In genomic region chr21:45072166-45072962, GRCh38 we compare ENCODE assay signal across 11 cellular contexts. TPM values are rescaled to one million over a fixed set of nuclear protein-coding genes. Genes with fewer than 3 reads are reported as not detected.
DNase-seq lines count a peak whose midpoint lies in the region; ATAC-seq and TF ChIP-seq lines count a peak whose summit lies in the region.
"Had no signal": no experiment of that assay in that cellular context is flagged by ENCODE, and none has a peak within 500 bp of the region (broad histone marks: within the 10 kb centered on the region; RNA-seq: fewer than 3 reads in every experiment).

No MANE protein-coding gene starts in this region.

- H4K20me1 ChIP-seq in IMR-90 (ENCODE audit: insufficient read depth, low read length) (peaks cover 18% of the 10 kb centered on the region), OCI-LY7 (ENCODE audit: insufficient read depth, low read length) (no peaks in the 10 kb centered on the region)

- H2BK5ac ChIP-seq in IMR-90 (ENCODE audit: low read depth, low read length, poor library complexity, severe bottlenecking) = no peak overlapping the region

- H3K14ac ChIP-seq in IMR-90 (replicated peaks; ENCODE audit: low read depth, low read length) = no peak overlapping the region

- H3K9me1 ChIP-seq in IMR-90 (ENCODE audit: insufficient read depth, low read length) = peaks cover 11% of the 10 kb centered on the region

- H3K27ac ChIP-seq in IMR-90 (ENCODE audit: insufficient read depth, low read length) (no peak overlapping the region), gastroesophageal sphincter (peak overlapping the region in 3 of 4 donors; percentile 2 to 98 (median 97)), sigmoid colon (no peak overlapping the region), OCI-LY7 (ENCODE audit: low read depth, low read length, poor library complexity, severe bottlenecking) (no peak overlapping the region)

- in situ Hi-C loops in IMR-90 (cut with MboI; ENCODE audit: low sequenced_read_pairs) = no loop called here

- peak overlapping the region; percentile 13; the same call in 1 of the 2 replicates for H2BK120ac ChIP-seq in IMR-90 (ENCODE audit: low read depth, low read length)

- peak overlapping the region; percentile 38 for H3K4ac ChIP-seq in IMR-90 (ENCODE audit: low read depth, low read length)

- TF ChIP-seq RAD21 in IMR-90 (IDR thresholded peaks at IDR 0.05; ENCODE audit: low read length) = no peak

- H3K9me3 ChIP-seq in IMR-90 (ENCODE audit: control insufficient read depth, insufficient read depth, low read length) (no peaks in the 10 kb centered on the region), gastroesophageal sphincter (no peaks in the 10 kb centered on the region), sigmoid colon (no peaks in the 10 kb centered on the region), MG63 (no peaks in the 10 kb centered on the region), OCI-LY7 (ENCODE audit: low read length) (no peaks in the 10 kb centered on the region)

- H3K23ac ChIP-seq in IMR-90 (ENCODE audit: low read depth, low read length) = no peak overlapping the region

- H3K79me1 ChIP-seq in IMR-90 (ENCODE audit: low read depth in 1 of 2, low read length in 2 of 2) = peaks cover 0 to 41% of the 10 kb centered on the region in 2 experiments; a peak in 3 of 4 replicates

- H3K36me3 ChIP-seq in IMR-90 (ENCODE audit: control insufficient read depth, insufficient read depth, low read length) = peaks cover 3% of the 10 kb centered on the region
- peaks cover 0 to 5% of the 10 kb centered on the region in 2 donors for H3K36me3 ChIP-seq in gastroesophageal sphincter
- H3K36me3 ChIP-seq in sigmoid colon = no peaks in the 10 kb centered on the region
- no peaks in the 10 kb centered on the region for H3K36me3 ChIP-seq in MG63
- H3K36me3 ChIP-seq in OCI-LY7 (ENCODE audit: insufficient read depth, low read length) = no peaks in the 10 kb centered on the region

- peaks cover 9% of the 10 kb centered on the region for H3K4me1 ChIP-seq in IMR-90 (ENCODE audit: control insufficient read depth, insufficient read depth, low read length)
- peaks cover 0 to 35% (median 3%) of the 10 kb centered on the region in 3 donors for H3K4me1 ChIP-seq in gastroesophageal sphincter
- peaks cover 0 to 30% (median 13%) of the 10 kb centered on the region in 4 donors for H3K4me1 ChIP-seq in sigmoid colon
- no peaks in the 10 kb centered on the region for H3K4me1 ChIP-seq in OCI-LY7 (ENCODE audit: insufficient read depth, low read length, poor library complexity, severe bottlenecking)

- POLR2A ChIA-PET in IMR-90 (lab: Charles Lee; ENCODE audit: unreplicated experiment) (no interaction called here), OCI-LY7 (lab: Charles Lee) (no interaction called here)

- TF ChIP-seq EP300 in gastroesophageal sphincter (IDR thresholded peaks at IDR 0.05) (no peak), sigmoid colon (IDR thresholded peaks at IDR 0.05) (no peak)

- no peak overlapping the region; the same call in 2 of the 3 replicates for H2BK15ac ChIP-seq in IMR-90 (ENCODE audit: low read depth, low read length)

- no peak overlapping the region for H3K4me2 ChIP-seq in IMR-90 (ENCODE audit: low read depth, low read length)
- H3K4me2 ChIP-seq in OCI-LY7 (ENCODE audit: low read length) = no peak overlapping the region

- H3K27me3 ChIP-seq in IMR-90 (ENCODE audit: control insufficient read depth, insufficient read depth, low read length) = no peaks in the 10 kb centered on the region
- no peaks in the 10 kb centered on the region for H3K27me3 ChIP-seq in gastroesophageal sphincter
- H3K27me3 ChIP-seq in sigmoid colon = no peaks in the 10 kb centered on the region
- peaks cover 13% of the 10 kb centered on the region for H3K27me3 ChIP-seq in MG63

- H3K9me2 ChIP-seq in OCI-LY7 (ENCODE audit: insufficient read depth, low read length) = no peaks in the 10 kb centered on the region

- CTCF ChIA-PET in IMR-90 (lab: Yijun Ruan, JAX) = no interaction called here
- CTCF ChIA-PET in OCI-LY7 (lab: Charles Lee; ENCODE audit: unreplicated experiment) = no interaction called here

- WGBS in IMR-90 (ENCODE audit: extremely low coverage in 2 of 2, insufficient read length in 1 of 2), 2 experiments = 90% methylated on average over 15 of the region's 32 CpGs; no CpG with 5 or more reads in 1 of the 2 experiments
- WGBS in gastroesophageal sphincter (ENCODE audit: low coverage in 1 of 2), 2 donors = no CpG with 5 or more reads among the region's 32 CpGs
- 93% methylated on average over 32 of the region's 32 CpGs for WGBS in sigmoid colon, 2 donors

- H3K4me3 ChIP-seq in IMR-90 (ENCODE audit: insufficient read depth, low read depth, low read length) (no peak overlapping the region), gastroesophageal sphincter (no peak overlapping the region), sigmoid colon (no peak overlapping the region), MG63 (no peak overlapping the region), OCI-LY7 (ENCODE audit: low read depth, low read length, poor library complexity, severe bottlenecking) (no peak overlapping the region)

- DNase-seq in activated effector memory CD4-positive, alpha-beta T cell treated with anti-CD3 and anti-CD28 coated beads, Interleukin-2, amount 50 U/mL, for 16 hours = peak; percentile 61
- DNase-seq in activated effector memory CD4-positive, alpha-beta T cell treated with Interleukin-2 at 50 U/mL for 16 hours = no peak
- no peak for DNase-seq in IMR-90
- DNase-seq in sigmoid colon = peak; percentile 62
- no peak for DNase-seq in MG63
- DNase-seq in OCI-LY7 (ENCODE audit: low spot score) = no peak
- no peak for DNase-seq in AML-193 (lab: John Stamatoyannopoulos, UW)
- DNase-seq: activated CD8-positive, alpha-beta memory T cell treated with anti-CD3 and anti-CD28 coated beads, Interleukin-2, amount 10 ng/mL, durations not matched to agents 7 days and 5 days; NCI-H187 treated with DMSO at 0.1 percent for 48 hours; NCI-H446 treated with DMSO at 0.1 percent for 48 hours had no signal

- dilution Hi-C loops in IMR-90 (cut with HindIII; ENCODE audit: low sequenced_read_pairs, unreplicated experiment) = no loop called here

- H3K9ac ChIP-seq in IMR-90 (ENCODE audit: low read depth, low read length) = no peak overlapping the region

- H2AFZ ChIP-seq in IMR-90 (replicated peaks; ENCODE audit: low read length, poor library complexity) = peak overlapping the region; percentile 11
- no peak overlapping the region for H2AFZ ChIP-seq in OCI-LY7 (ENCODE audit: low read length)

- no peak overlapping the region for H4K5ac ChIP-seq in IMR-90 (ENCODE audit: low read depth, low read length)

- no peak overlapping the region for H2BK20ac ChIP-seq in IMR-90 (ENCODE audit: low read depth, low read length)

- intact Hi-C loops in IMR-90 (cut with micrococcal nuclease) = no loop called here
- intact Hi-C loops in sigmoid colon (cut with DNase I) = loop anchor here (5.0 kb wide), 2 partner anchors 55 to 115 kb away; no protein-coding TSS in a partner anchor
- intact Hi-C loops in OCI-LY7 (cut with micrococcal nuclease; ENCODE audit: unreplicated experiment) = no loop called here

- H4K91ac ChIP-seq in IMR-90 (ENCODE audit: insufficient read depth, low read depth, low read length) = peak overlapping the region; percentile 7; the same call in 1 of the 2 replicates

- H4K8ac ChIP-seq in IMR-90 (ENCODE audit: low read depth in 2 of 2, low read length in 2 of 2) = no peak overlapping the region

- H2AK5ac ChIP-seq in IMR-90 (ENCODE audit: low read depth, low read length) = peak overlapping the region; percentile 82

- H3K18ac ChIP-seq in IMR-90 (ENCODE audit: low read depth, low read length) = no peak overlapping the region

- H3K79me2 ChIP-seq in OCI-LY7 (ENCODE audit: insufficient read depth, low read depth, low read length) = no peaks in the 10 kb centered on the region

- no peak overlapping the region for H3K56ac ChIP-seq in IMR-90 (ENCODE audit: extremely low read depth, insufficient read depth, low read length)

- no peak overlapping the region for H2AK9ac ChIP-seq in IMR-90 (replicated peaks; ENCODE audit: low read depth, low read length, poor library complexity)

- ATAC-seq in IMR-90 (ENCODE audit: low read depth) = no peak
- no peak for ATAC-seq in gastroesophageal sphincter
- ATAC-seq: activated CD8-positive, alpha-beta memory T cell treated with anti-CD3 and anti-CD28 coated beads, Interleukin-2, amount 10 ng/mL, durations not matched to agents 7 days and 5 days had no signal

- no peak for TF ChIP-seq CTCF in IMR-90 (conservative IDR thresholded peaks at IDR 0.05; ENCODE audit: low read depth, low read length)
- TF ChIP-seq CTCF in gastroesophageal sphincter (IDR thresholded peaks at IDR 0.05) = no peak
- TF ChIP-seq CTCF in sigmoid colon (IDR thresholded peaks at IDR 0.05) = no peak
- TF ChIP-seq CTCF in OCI-LY7 (conservative IDR thresholded peaks at IDR 0.05; ENCODE audit: low read length) = no peak

- TF ChIP-seq POLR2A in IMR-90 (IDR thresholded peaks at IDR 0.05; ENCODE audit: low read depth, low read length) (no peak; the same call in 1 of the 2 replicates), gastroesophageal sphincter (IDR thresholded peaks at IDR 0.05) (no peak), sigmoid colon (IDR thresholded peaks at IDR 0.05) (no peak)

- BruUV-seq in IMR-90 (replicated peaks; lab: Mats Ljungman, UMichigan) (no TSS peak), OCI-LY7 (replicated peaks; lab: Mats Ljungman, UMichigan) (no TSS peak)

TF ChIP-seq in IMR-90, 13 proteins besides CTCF, POLR2A, EP300 and RAD21 (continues in another document):
- TF ChIP-seq MAFK (IDR thresholded peaks at IDR 0.05; ENCODE audit: low read depth, low read length) = no peak
- no peak for TF ChIP-seq MXI1 (IDR thresholded peaks at IDR 0.05; ENCODE audit: borderline replicate concordance, low read depth, low read length)
- no peak for TF ChIP-seq RFX5 (IDR thresholded peaks at IDR 0.05; ENCODE audit: low read depth, low read length)
- no peak for TF ChIP-seq CEBPB (IDR thresholded peaks at IDR 0.05; ENCODE audit: low read depth, low read length)
- no peak for TF ChIP-seq BHLHE40 (IDR thresholded peaks at IDR 0.05; ENCODE audit: low read depth, low read length)

RNA-seq across cellular contexts. Expression of gene ADARB1, which starts 2.0 kb away (rescaled TPM):
- 39.7 and 39.8 TPM in 2 replicates for total RNA-seq in IMR-90 (2012; rRNA removed)
- polyA plus RNA-seq in IMR-90 (2012; rRNA removed) = 45.5 and 47.3 TPM in 2 replicates
- polyA plus RNA-seq in IMR-90 (2012; cell fraction: cytosol; rRNA removed) = 18.2 and 29.3 TPM in 2 replicates
- polyA plus RNA-seq in IMR-90 (2012; cell fraction: nucleus; rRNA removed; ENCODE audit: low replicate concordance) = 152 and 210 TPM in 2 replicates
- 100 to 1,000 TPM; 136 to 228 (median 181) TPM for total RNA-seq in gastroesophageal sphincter
- 100 to 1,000 TPM in 1 of 4 donors, 10 to 100 TPM in 3; 41.3 to 102 (median 71.0) TPM for total RNA-seq in sigmoid colon
- 1 to 10 TPM in 2 of 3 donors, under 1 TPM in 1; 0.92 to 7.5 (median 2.4) TPM for polyA plus RNA-seq in sigmoid colon
- total RNA-seq in MG63 (2014; rRNA removed; shearing (Covaris generic); ENCODE audit: low replicate concordance) = 2.9 and 15.3 TPM in 2 replicates
- total RNA-seq in OCI-LY7 (2014; rRNA removed; shearing (Covaris generic)) = 6.6 and 17.4 TPM in 2 replicates
- 20.5 and 20.8 TPM in 2 replicates for total RNA-seq in OCI-LY7 (2022)

Comparison
In these comparisons a context has a peak if more than half of its experiments do, and no peak if none do; other contexts are left out.
1. DNase-seq: peak in activated effector memory CD4-positive, alpha-beta T cell treated with anti-CD3 and anti-CD28 coated beads, Interleukin-2, amount 50 U/mL, for 16 hours (single experiment) and sigmoid colon (single experiment); none in activated effector memory CD4-positive, alpha-beta T cell treated with Interleukin-2 at 50 U/mL for 16 hours (single experiment), IMR-90 (single experiment), MG63 (single experiment), OCI-LY7 (single experiment) and AML-193 (0 of 2).
2. H3K27ac ChIP-seq: peak in gastroesophageal sphincter (3 of 4); none in IMR-90 (single experiment), sigmoid colon (0 of 4) and OCI-LY7 (single experiment).